Comparison of ENCODE assay signal across 8 cellular contexts in the genomic region with DNA sequence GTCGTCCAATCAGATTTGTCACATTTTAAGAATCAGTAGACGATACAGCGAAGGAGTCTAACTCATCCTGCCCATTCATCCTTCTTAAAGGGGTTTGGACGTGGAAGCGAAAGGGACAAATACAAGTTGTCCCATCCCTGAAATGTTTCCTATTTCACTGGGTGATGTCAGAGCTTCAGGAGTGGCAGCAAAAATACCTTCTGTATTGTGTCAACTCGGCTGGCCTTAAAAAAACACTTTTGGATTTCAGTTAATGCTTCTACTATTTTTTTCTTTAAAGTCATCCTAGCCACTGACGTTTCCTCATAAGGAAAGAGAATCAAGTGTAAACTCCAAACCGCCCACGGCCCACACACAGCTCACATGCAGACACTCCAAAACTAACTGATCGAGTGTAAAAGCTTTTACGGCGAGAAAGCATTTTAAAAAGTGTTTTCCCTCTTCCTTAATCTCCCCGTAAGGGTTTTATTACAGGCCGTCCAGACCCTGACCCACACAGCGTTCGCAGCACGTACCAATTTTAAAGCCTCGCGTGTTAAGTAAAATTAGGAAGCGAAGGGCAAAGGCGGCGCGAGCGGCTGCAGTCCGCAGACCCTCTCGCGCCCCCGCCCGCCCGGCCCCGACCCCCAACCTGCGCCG. TPM values are rescaled to one million over a fixed set of nuclear protein-coding genes. Genes with fewer than 3 reads are reported as not detected.
DNase-seq lines count a peak whose midpoint lies in the region; ATAC-seq and TF ChIP-seq lines count a peak whose summit lies in the region.

No MANE protein-coding gene starts in this region.

- peak in 1 of 4 donors; percentile 51 for TF ChIP-seq EP300 in upper lobe of left lung (IDR thresholded peaks at IDR 0.05)

- DNase-seq in Calu3 (no peak), NCI-H146 (lab: John Stamatoyannopoulos, UW) (peak; percentile 26), foreskin fibroblast (peak; percentile 76 to 84), neural progenitor cell (ENCODE audit: low spot score) (peak; percentile 26), upper lobe of left lung (peak in 1 of 2 donors; percentile 35), foreskin melanocyte (no peak)
- DNase-seq in activated T-cell treated with anti-CD3 and anti-CD28 coated beads, Interleukin-2, amount 50 U/mL, for 72 hours: peak; percentile 31 to 37

- H3K9ac ChIP-seq in neural progenitor cell: peak overlapping the region; percentile 69

- H3K36me3 ChIP-seq in neural progenitor cell: peaks cover 15% of the 10 kb centered on the region
- peaks cover 0 to 16% (median 0%) of the 10 kb centered on the region in 4 donors for H3K36me3 ChIP-seq in upper lobe of left lung

- H3K27me3 Mint-ChIP-seq in Calu3 (ENCODE audit: unreplicated experiment) (no peaks in the 10 kb centered on the region), neural progenitor cell (ENCODE audit: insufficient read depth, low read depth) (peaks cover 2% of the 10 kb centered on the region)
- no peaks in the 10 kb centered on the region for H3K27me3 Mint-ChIP-seq in activated T-cell treated with anti-CD3 and anti-CD28 coated beads, Interleukin-2, amount 50 U/mL, for 72 hours (ENCODE audit: low read depth)

- H3K27ac Mint-ChIP-seq in Calu3 (ENCODE audit: unreplicated experiment) (peak overlapping the region; percentile 78), neural progenitor cell (peak overlapping the region; percentile 5)
- peak overlapping the region; percentile 90 for H3K27ac Mint-ChIP-seq in activated T-cell treated with anti-CD3 and anti-CD28 coated beads, Interleukin-2, amount 50 U/mL, for 72 hours

- H3K4me1 Mint-ChIP-seq in Calu3 (ENCODE audit: low read depth, unreplicated experiment): peaks cover 8% of the 10 kb centered on the region
- H3K4me1 Mint-ChIP-seq in activated T-cell treated with anti-CD3 and anti-CD28 coated beads, Interleukin-2, amount 50 U/mL, for 72 hours (ENCODE audit: low read depth): peaks cover 19% of the 10 kb centered on the region
- peaks cover 17% of the 10 kb centered on the region for H3K4me1 Mint-ChIP-seq in neural progenitor cell

- no peaks in the 10 kb centered on the region for H4K20me1 ChIP-seq in neural progenitor cell (ENCODE audit: low read depth)

- H3K9me3 ChIP-seq in neural progenitor cell (ENCODE audit: low read depth): no peaks in the 10 kb centered on the region
- no peaks in the 10 kb centered on the region for H3K9me3 ChIP-seq in upper lobe of left lung

- peak overlapping the region; percentile 69 for H3K4me3 Mint-ChIP-seq in Calu3 (ENCODE audit: low read depth, unreplicated experiment)
- peak overlapping the region; percentile 85 to 92 for H3K4me3 Mint-ChIP-seq in activated T-cell treated with anti-CD3 and anti-CD28 coated beads, Interleukin-2, amount 50 U/mL, for 72 hours
- peak overlapping the region; percentile 96 for H3K4me3 Mint-ChIP-seq in neural progenitor cell

- peak overlapping the region; percentile 91 for H2AFZ ChIP-seq in neural progenitor cell (replicated peaks)

- intact Hi-C loops in Calu3 (cut with micrococcal nuclease; ENCODE audit: unreplicated experiment): no loop called here

- peak overlapping the region; percentile 81 for H3K4me2 ChIP-seq in neural progenitor cell

- H3K27ac ChIP-seq in neural progenitor cell (peak overlapping the region; percentile 84), upper lobe of left lung (peak overlapping the region; percentile 93 to 98 (median 97))

- TF ChIP-seq POLR2A in upper lobe of left lung (IDR thresholded peaks at IDR 0.05): peak in 1 of 4 donors; percentile 28

- peaks cover 18% of the 10 kb centered on the region for H3F3A ChIP-seq in neural progenitor cell (ENCODE audit: low read depth)

- H3K9me3 Mint-ChIP-seq in Calu3 (ENCODE audit: low read depth, unreplicated experiment) (no peaks in the 10 kb centered on the region), neural progenitor cell (no peaks in the 10 kb centered on the region)
- H3K9me3 Mint-ChIP-seq in activated T-cell treated with anti-CD3 and anti-CD28 coated beads, Interleukin-2, amount 50 U/mL, for 72 hours: no peaks in the 10 kb centered on the region

- H3K4me1 ChIP-seq in neural progenitor cell (peaks cover 13% of the 10 kb centered on the region), upper lobe of left lung (peaks cover 19 to 32% (median 24%) of the 10 kb centered on the region in 4 donors)

- H3K4me3 ChIP-seq in foreskin fibroblast (ENCODE audit: low read depth in 1 of 2, low read length in 2 of 2): peak overlapping the region; percentile 72 to 80
- peak overlapping the region; percentile 73 for H3K4me3 ChIP-seq in neural progenitor cell
- peak overlapping the region; percentile 76 to 85 (median 84) for H3K4me3 ChIP-seq in upper lobe of left lung

- BruUV-seq in Calu3 (replicated peaks; lab: Mats Ljungman, UMichigan): no TSS peak

- ATAC-seq in GM21528 (IDR thresholded peaks at IDR 0.05; ENCODE audit: low FRiP score, unreplicated experiment): peak; percentile 21
- ATAC-seq in activated T-cell treated with anti-CD3 and anti-CD28 coated beads, Interleukin-2, amount 50 U/mL, for 72 hours (replicated peaks in 1 of 2): peak; percentile 16 to 29
- peak; percentile 70 to 81 for ATAC-seq in upper lobe of left lung (ENCODE audit: low FRiP score in 2 of 2)

- TF ChIP-seq CTCF in Calu3 (IDR thresholded peaks at IDR 0.05; ENCODE audit: unreplicated experiment) (no peak), foreskin fibroblast (IDR thresholded peaks at IDR 0.05; ENCODE audit: low read depth, low read length) (no peak), neural progenitor cell (IDR thresholded peaks at IDR 0.05) (no peak), upper lobe of left lung (IDR thresholded peaks at IDR 0.05) (no peak)

- 1 to 3% methylated on average over 20 to 21 of the region's 33 CpGs for WGBS in upper lobe of left lung, 2 donors

- H3K36me3 Mint-ChIP-seq in Calu3 (ENCODE audit: insufficient read depth, unreplicated experiment): peaks cover 13% of the 10 kb centered on the region
- H3K36me3 Mint-ChIP-seq in activated T-cell treated with anti-CD3 and anti-CD28 coated beads, Interleukin-2, amount 50 U/mL, for 72 hours (ENCODE audit: insufficient read depth in 2 of 2): peaks cover 6 to 13% of the 10 kb centered on the region in 2 donors
- H3K36me3 Mint-ChIP-seq in neural progenitor cell: peaks cover 8% of the 10 kb centered on the region

- CTCF ChIA-PET in Calu3 (lab: Charles Lee): interaction anchor here (1.0 kb wide), 1 partner anchor 9 kb away, joined by 5 read pairs; no protein-coding TSS in a partner anchor

- H3K79me2 ChIP-seq in neural progenitor cell (ENCODE audit: low read depth): peaks cover 28% of the 10 kb centered on the region

- H3K27me3 ChIP-seq in neural progenitor cell (peaks cover 17% of the 10 kb centered on the region), upper lobe of left lung (no peaks in the 10 kb centered on the region)

RNA-seq across cellular contexts. Expression of gene CFL2, which starts 0.6 kb away (rescaled TPM):
- total RNA-seq in Calu3 (2022) (18.6 and 24.4 TPM in 2 replicates), neural progenitor cell (ENCODE audit: low replicate concordance) (24.5 and 105 TPM in 2 replicates), upper lobe of left lung (10 to 100 TPM in 5 of 6 donors, 1 to 10 TPM in 1; 8.4 to 51.6 (median 40.7) TPM)
- total RNA-seq in activated T-cell treated with anti-CD3 and anti-CD28 coated beads, Interleukin-2, amount 50 U/mL, for 72 hours: 10 to 100 TPM in 1 of 2 donors, 1 to 10 TPM in 1; 8.2 to 12.5 TPM

Comparison
In these comparisons a context has a peak if more than half of its experiments do, and no peak if none do; other contexts are left out.
1. DNase-seq: peak in NCI-H146 (single experiment), activated T-cell treated with anti-CD3 and anti-CD28 coated beads, Interleukin-2, amount 50 U/mL, for 72 hours (2 of 2), foreskin fibroblast (2 of 2) and neural progenitor cell (single experiment); none in Calu3 (single experiment) and foreskin melanocyte (single experiment).
2. H3K27ac Mint-ChIP-seq: peak in every context shown above with its lines; median percentile 90 in activated T-cell treated with anti-CD3 and anti-CD28 coated beads, Interleukin-2, amount 50 U/mL, for 72 hours; 78 in Calu3; 5 in neural progenitor cell.
3. ATAC-seq: peak in every context shown above with its lines; median percentile 76 in upper lobe of left lung; 22 in activated T-cell treated with anti-CD3 and anti-CD28 coated beads, Interleukin-2, amount 50 U/mL, for 72 hours; 21 in GM21528.
4. Peak in every context shown above with its lines, with median percentiles within 50 percentile points of each other: H3K4me3 Mint-ChIP-seq and H3K4me3 ChIP-seq.